18 cellular contexts compared by ENCODE assay signal in the genomic region with DNA sequence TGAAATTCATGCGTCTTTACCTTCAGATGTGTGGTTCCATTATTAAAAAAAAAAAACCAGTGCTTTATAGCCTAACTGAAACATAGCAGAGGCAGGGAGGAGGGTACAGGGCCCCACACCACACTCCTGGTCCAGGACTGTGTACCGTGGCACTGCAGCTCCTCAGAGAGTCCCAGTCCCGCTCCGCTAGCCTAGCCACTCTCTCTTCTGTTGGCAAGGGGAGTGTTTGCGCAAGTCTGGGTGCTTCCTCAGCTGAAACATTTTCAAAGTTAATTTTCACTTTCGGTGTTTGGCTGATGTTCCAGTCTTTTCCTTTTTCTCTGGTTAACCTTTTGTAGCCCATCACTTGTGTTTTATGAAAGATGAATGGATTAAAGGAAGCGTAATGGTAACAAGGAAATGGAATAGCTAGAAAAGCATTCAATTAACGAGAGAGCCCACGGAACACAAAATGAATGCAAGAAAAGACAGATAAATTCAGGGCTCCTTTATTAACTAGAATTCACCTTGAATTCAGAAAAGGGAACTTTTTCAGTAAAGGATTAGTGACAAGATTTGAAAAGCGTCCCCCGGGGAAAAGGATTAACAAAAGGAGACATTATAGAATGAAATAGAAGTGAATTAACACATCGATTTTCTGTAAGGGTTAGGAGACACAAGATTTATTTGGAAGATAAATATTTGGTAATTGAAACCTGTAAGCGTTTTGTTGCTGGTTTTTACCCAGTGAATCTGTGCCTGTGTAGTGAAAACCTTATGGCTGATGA.
DNase-seq lines count a peak whose midpoint lies in the region; ATAC-seq, FAIRE-seq and TF ChIP-seq lines count a peak whose summit lies in the region.
"Had no signal": no experiment of that assay in that cellular context is flagged by ENCODE, and none has a peak within 500 bp of the region (broad histone marks: within the 10 kb centered on the region; RNA-seq: fewer than 3 reads in every experiment).

No MANE protein-coding gene starts in this region.

- H3K27me3 ChIP-seq in H1 (replicated peaks in 1 of 4; ENCODE audit: control insufficient read depth in 3 of 4, extremely low read depth in 1 of 4, insufficient read depth in 3 of 4, low read length in 3 of 4) (peaks cover 0 to 2% (median 0%) of the 10 kb centered on the region in 4 experiments; a peak in 1 of 7 replicates), right lobe of liver (no peaks in the 10 kb centered on the region), spleen (replicated peaks in 1 of 7) (no peaks in the 10 kb centered on the region)

- no peak overlapping the region for H2BK15ac ChIP-seq in H1 (ENCODE audit: low read length)

- ATAC-seq in right lobe of liver (peak; percentile 90 to 97 (median 96)), HG03378 (IDR thresholded peaks at IDR 0.05; ENCODE audit: unreplicated experiment) (no peak)
- ATAC-seq: HCT116, Right ventricle myocardium inferior had no signal

- no peak overlapping the region for H2BK12ac ChIP-seq in H1 (ENCODE audit: low read depth, low read length)

- no peaks in the 10 kb centered on the region for H4K20me1 ChIP-seq in H1 (replicated peaks in 1 of 2; ENCODE audit: control insufficient read depth in 1 of 2, insufficient read depth in 2 of 2, low read length in 2 of 2)

- TF ChIP-seq RAD21 in H1 (IDR thresholded peaks at IDR 0.05 in 1 of 2, conservative IDR thresholded peaks at IDR 0.05 in 1 of 2; ENCODE audit: low read depth in 2 of 2, low read length in 2 of 2): no peak

- no peak overlapping the region for H2AFZ ChIP-seq in H1 (ENCODE audit: low read length)

- H3K23ac ChIP-seq in H1 (ENCODE audit: insufficient read length): no peak overlapping the region

- TF ChIP-seq POLR2A in H1 (IDR thresholded peaks at IDR 0.05; ENCODE audit: control extremely low read depth in 1 of 2, low read depth in 2 of 2, low read length in 2 of 2): no peak
- no peak for TF ChIP-seq POLR2A in right lobe of liver (IDR thresholded peaks at IDR 0.05)
- TF ChIP-seq POLR2A in spleen (IDR thresholded peaks at IDR 0.05): no peak

- H3K4me3 ChIP-seq in H1 (ENCODE audit: extremely low read depth in 1 of 4, insufficient read depth in 2 of 4, low read depth in 3 of 4, low read length in 4 of 4) (no peak overlapping the region), right lobe of liver (peak overlapping the region in 1 of 3 donors; percentile 21), spleen (no peak overlapping the region)
- H3K4me3 ChIP-seq: SK-N-MC had no signal

- no peak overlapping the region for H3K56ac ChIP-seq in H1 (replicated peaks; ENCODE audit: insufficient read length, low read depth, low read length)

- H3K27ac ChIP-seq in H1 (ENCODE audit: low read depth, low read length) (no peak overlapping the region), right lobe of liver (peak overlapping the region in 1 of 3 donors; percentile 33), spleen (no peak overlapping the region)
- H3K27ac ChIP-seq: C4-2B, SK-N-MC had no signal

- no peak overlapping the region for H2AK5ac ChIP-seq in H1 (ENCODE audit: low read depth, low read length)

- no peak overlapping the region for H2BK20ac ChIP-seq in H1 (ENCODE audit: low read length)

- H3K9ac ChIP-seq in H1 (replicated peaks in 1 of 4; ENCODE audit: extremely low read depth in 1 of 4, low read depth in 3 of 4, low read length in 3 of 4): no peak overlapping the region

- CTCF ChIA-PET in H1 (lab: Charles Lee; ENCODE audit: partially characterized antibody): no interaction called here

- H2BK120ac ChIP-seq in H1 (replicated peaks; ENCODE audit: low read depth, low read length): no peak overlapping the region

- no peaks in the 10 kb centered on the region for H3K9me3 ChIP-seq in H1 (ENCODE audit: insufficient read depth in 2 of 2, low read depth in 1 of 2, low read length in 1 of 2)
- no peaks in the 10 kb centered on the region for H3K9me3 ChIP-seq in right lobe of liver
- H3K9me3 ChIP-seq in spleen: no peaks in the 10 kb centered on the region
- H3K9me3 ChIP-seq: Caco-2 had no signal

- H3K4ac ChIP-seq in H1 (replicated peaks; ENCODE audit: insufficient read length, low read depth, low read length): no peak overlapping the region

- TF ChIP-seq CTCF in H1 (IDR thresholded peaks at IDR 0.05; ENCODE audit: control extremely low read depth in 1 of 3, insufficient read depth in 1 of 3, low read depth in 1 of 3, low read length in 3 of 3) (no peak), right lobe of liver (IDR thresholded peaks at IDR 0.05) (no peak), spleen (IDR thresholded peaks at IDR 0.05 in 8 of 11, conservative IDR thresholded peaks at IDR 0.05 in 3 of 11) (no peak)

- H3K14ac ChIP-seq in H1 (ENCODE audit: insufficient read length): no peak overlapping the region

- H3K36me3 ChIP-seq in H1 (ENCODE audit: control insufficient read depth in 2 of 4, insufficient read depth in 4 of 4, low read length in 3 of 4) (no peaks in the 10 kb centered on the region), right lobe of liver (no peaks in the 10 kb centered on the region), spleen (no peaks in the 10 kb centered on the region)

- no peak overlapping the region for H3K18ac ChIP-seq in H1 (ENCODE audit: extremely low read depth, low read length)

- no peaks in the 10 kb centered on the region for H3K79me2 ChIP-seq in H1 (ENCODE audit: control insufficient read depth in 1 of 2, insufficient read depth in 2 of 2, low read length in 2 of 2)

- FAIRE-seq in H1 (lab: Jason Lieb, UNC): no peak

- intact Hi-C loops in right lobe of liver (cut with DNase I) (no loop called here), spleen (cut with DNase I; ENCODE audit: low total_unique reads) (no loop called here)

- no peak for TF ChIP-seq EP300 in H1 (IDR thresholded peaks at IDR 0.05; ENCODE audit: borderline replicate concordance in 1 of 2, low read depth in 2 of 2, low read length in 2 of 2)

- DNase-seq in NCI-H1092 treated with DMSO at 0.1 percent for 48 hours (lab: John Stamatoyannopoulos, UW) (peak; percentile 16), NCI-H1092 (lab: John Stamatoyannopoulos, UW) (no peak), COLO668 (lab: John Stamatoyannopoulos, UW; ENCODE audit: unreplicated experiment) (peak; percentile 36), H1 (ENCODE audit: low read depth in 1 of 2, low spot score in 2 of 2) (no peak), right lobe of liver (peak; percentile 61 to 77 (median 70)), spleen (no peak), DMS114 treated with DMSO at 0.1 percent for 48 hours (lab: John Stamatoyannopoulos, UW; ENCODE audit: unreplicated experiment) (no peak)
- DNase-seq: 8988T, Caco-2, NCI-H1048, NCI-H187 treated with DMSO at 0.1 percent for 48 hours, NCI-H2227 treated with DMSO at 0.1 percent for 48 hours, NCI-H526 treated with DMSO at 0.1 percent for 48 hours had no signal

- H4K8ac ChIP-seq in H1 (ENCODE audit: extremely low read depth, insufficient read depth, low read length): no peak overlapping the region

- H3K4me1 ChIP-seq in H1 (replicated peaks in 1 of 4; ENCODE audit: control insufficient read depth in 3 of 4, insufficient read depth in 4 of 4, low read length in 3 of 4) (peaks cover 0 to 6% (median under 1%) of the 10 kb centered on the region in 4 experiments; a peak in 4 of 7 replicates), right lobe of liver (peaks cover 0 to 9% (median 0%) of the 10 kb centered on the region in 4 donors), spleen (no peaks in the 10 kb centered on the region)
- H3K4me1 ChIP-seq: Caco-2 had no signal

- H4K5ac ChIP-seq in H1 (ENCODE audit: insufficient read length, low read depth, low read length): no peak overlapping the region

- POLR2A ChIA-PET in H1 (lab: Charles Lee; ENCODE audit: partially characterized antibody): no interaction called here

- no peak overlapping the region for H2BK5ac ChIP-seq in H1 (ENCODE audit: low read depth, low read length)

- no peaks in the 10 kb centered on the region; the same call in 1 of the 2 replicates for H3K23me2 ChIP-seq in H1 (ENCODE audit: low read depth, low read length)

- no peak overlapping the region for H3K4me2 ChIP-seq in H1 (ENCODE audit: insufficient read depth in 1 of 2, low read depth in 2 of 2, low read length in 2 of 2)

- no peak overlapping the region for H4K91ac ChIP-seq in H1 (replicated peaks; ENCODE audit: insufficient read length, low read length)

- whole genome bisulfite sequencing in H1 (ENCODE audit: extremely low coverage in 1 of 2, insufficient coverage in 1 of 2, insufficient read length in 1 of 2, insufficient replicate concordance in 2 of 2, low coverage in 1 of 2, low lambda C conversion rate in 2 of 2, missing lambda C conversion rate in 1 of 2), 2 experiments: 89 to 100% methylated on average over 2 to 13 of the region's 13 CpGs
- 40% methylated on average over 12 of the region's 13 CpGs for WGBS in right lobe of liver (ENCODE audit: insufficient coverage, low coverage, low lambda C conversion rate, missing lambda C conversion rate)
- WGBS in spleen, 5 donors: 74 to 82% (median 74%) methylated on average over 13 of the region's 13 CpGs

- H3K79me1 ChIP-seq in H1 (ENCODE audit: low read depth, low read length): no peaks in the 10 kb centered on the region

TF ChIP-seq in H1, 55 proteins besides CTCF, POLR2A, EP300 and RAD21:
- TF ChIP-seq CEBPB (IDR thresholded peaks at IDR 0.05; ENCODE audit: low read depth, low read length) (0 out of 2 replicates have a peak, but pooled peaks have one; percentile 18), JUND (IDR thresholded peaks at IDR 0.05; ENCODE audit: low read length) (no peak)

Comparison
In these comparisons a context has a peak if more than half of its experiments do, and no peak if none do; other contexts are left out.
1. DNase-seq: peak in NCI-H1092 treated with DMSO at 0.1 percent for 48 hours (single experiment), COLO668 (single experiment) and right lobe of liver (3 of 3); none in NCI-H1092 (single experiment), H1 (0 of 2), spleen (single experiment) and DMS114 treated with DMSO at 0.1 percent for 48 hours (single experiment).